1 cellular context compared by ENCODE assay signal in genomic region chr16:57372372-57373116, GRCh38.
A peak's percentile ranks its signal among the peaks of the same experiment; 100 is the strongest.
TF ChIP-seq lines count a peak whose summit lies in the region.

TSS of gene CX3CL1 (plus strand) at chr16:57372490. CDS start at chr16:57372569, 79 bp downstream.

TF ChIP-seq in HepG2, 621 proteins besides CTCF, POLR2A, EP300 and RAD21 (continues in another document):
- TF ChIP-seq ZBTB34 (CRISPR knock-in tag; IDR thresholded peaks at IDR 0.05) (no peak; the same call in 1 of the 2 replicates), THRA (CRISPR knock-in tag; IDR thresholded peaks at IDR 0.05; ENCODE audit: borderline replicate concordance) (peak; percentile 98), E2F1 (CRISPR knock-in tag; IDR thresholded peaks at IDR 0.05) (no peak; the same call in none of the 2 replicates), KIAA2018 (CRISPR knock-in tag; IDR thresholded peaks at IDR 0.05; ENCODE audit: borderline replicate concordance) (no peak), SRF (IDR thresholded peaks at IDR 0.05; ENCODE audit: low read depth, low read length) (0 out of 2 replicates have a peak, but pooled peaks have one; percentile 32), DMTF1 (CRISPR knock-in tag; IDR thresholded peaks at IDR 0.05) (0 out of 2 replicates have a peak, but pooled peaks have one; percentile 16), HOXD1 (CRISPR knock-in tag; IDR thresholded peaks at IDR 0.05) (peak; percentile 97), ZBED4 (CRISPR knock-in tag; IDR thresholded peaks at IDR 0.05; ENCODE audit: borderline replicate concordance) (peak; percentile 83), ZBTB2 (CRISPR knock-in tag; IDR thresholded peaks at IDR 0.05; ENCODE audit: low read depth) (0 out of 2 replicates have a peak, but pooled peaks have one; percentile 48), U2AF2 (IDR thresholded peaks at IDR 0.05; ENCODE audit: low read depth, low read length) (no peak; the same call in 1 of the 2 replicates), ZNF781 (CRISPR knock-in tag; IDR thresholded peaks at IDR 0.05; ENCODE audit: borderline replicate concordance, not compliant biosample characterization) (peak; percentile 75), RARA (CRISPR knock-in tag; IDR thresholded peaks at IDR 0.05) (no peak; the same call in 1 of the 2 replicates), DZIP1 (CRISPR knock-in tag; IDR thresholded peaks at IDR 0.05) (peak; percentile 49; the same call in 1 of the 2 replicates), SOX13 (IDR thresholded peaks at IDR 0.05) (no peak; the same call in none of the 2 replicates), SOX13 (CRISPR knock-in tag; conservative IDR thresholded peaks at IDR 0.05 in 1 of 2, IDR thresholded peaks at IDR 0.05 in 1 of 2) (no peak), ZNF724P (CRISPR knock-in tag; IDR thresholded peaks at IDR 0.05; ENCODE audit: borderline replicate concordance) (no peak), POGZ (CRISPR knock-in tag; IDR thresholded peaks at IDR 0.05) (peak; percentile 42; the same call in 1 of the 2 replicates), CCDC6 (CRISPR knock-in tag; IDR thresholded peaks at IDR 0.05) (peak; percentile 47; the same call in 1 of the 2 replicates), AKAP8 (CRISPR knock-in tag; IDR thresholded peaks at IDR 0.05) (no peak; the same call in 1 of the 2 replicates), ZNF800 (CRISPR knock-in tag; IDR thresholded peaks at IDR 0.05) (no peak), ZNF326 (CRISPR knock-in tag; IDR thresholded peaks at IDR 0.05; ENCODE audit: borderline replicate concordance) (no peak; the same call in 1 of the 2 replicates), HOXA9 (CRISPR knock-in tag; IDR thresholded peaks at IDR 0.05; ENCODE audit: borderline replicate concordance) (peak; percentile 94; the same call in 1 of the 2 replicates), ZNF256 (CRISPR knock-in tag; conservative IDR thresholded peaks at IDR 0.05) (no peak)
